In genomic region chr5:32173394-32174010, GRCh38 we compare ENCODE assay signal across 8 cellular contexts. TPM values are rescaled to one million over a fixed set of nuclear protein-coding genes. Genes with fewer than 3 reads are reported as not detected.
A peak's percentile ranks its signal among the peaks of the same experiment; 100 is the strongest.
DNase-seq lines count a peak whose midpoint lies in the region; ATAC-seq and TF ChIP-seq lines count a peak whose summit lies in the region.

No MANE protein-coding gene starts in this region.

- H3K4me3 Mint-ChIP-seq in neural crest cell, result peak overlapping the region; percentile 99

- TF ChIP-seq POLR2A in upper lobe of left lung (IDR thresholded peaks at IDR 0.05), result no peak

- ATAC-seq in GM21381 (IDR thresholded peaks at IDR 0.05; ENCODE audit: unreplicated experiment), result peak; percentile 23
- peak; percentile 7 to 50 for ATAC-seq in upper lobe of left lung (ENCODE audit: low FRiP score in 2 of 2)

- peak overlapping the region; percentile 96 to 98 for H3K4me3 ChIP-seq in foreskin fibroblast (ENCODE audit: low read depth in 1 of 2, low read length in 2 of 2)
- H3K4me3 ChIP-seq in upper lobe of left lung, result peak overlapping the region; percentile 51 to 91 (median 76)

- H3K36me3 Mint-ChIP-seq in neural crest cell (ENCODE audit: low read depth), result peaks cover 20% of the 10 kb centered on the region

- H3K36me3 ChIP-seq in upper lobe of left lung, result peaks cover 0 to 31% (median 6%) of the 10 kb centered on the region in 4 donors

- no peaks in the 10 kb centered on the region for H3K27me3 Mint-ChIP-seq in neural crest cell (ENCODE audit: low read depth)

- peaks cover 41% of the 10 kb centered on the region for H3K4me1 Mint-ChIP-seq in neural crest cell

- peak overlapping the region; percentile 99 for H3K27ac Mint-ChIP-seq in neural crest cell (ENCODE audit: unreplicated experiment)

- no peaks in the 10 kb centered on the region for H3K9me3 Mint-ChIP-seq in neural crest cell

- no peak for TF ChIP-seq EP300 in upper lobe of left lung (IDR thresholded peaks at IDR 0.05)

- no peaks in the 10 kb centered on the region for H3K27me3 ChIP-seq in upper lobe of left lung

- peak overlapping the region; percentile 98 to 100 (median 100) for H3K27ac ChIP-seq in upper lobe of left lung

- WGBS in upper lobe of left lung, 2 donors, result 0 to 1% methylated on average over 12 to 27 of the region's 70 CpGs

- no peak for TF ChIP-seq CTCF in foreskin fibroblast (IDR thresholded peaks at IDR 0.05; ENCODE audit: low read depth, low read length)
- no peak for TF ChIP-seq CTCF in neural crest cell (conservative IDR thresholded peaks at IDR 0.05)
- TF ChIP-seq CTCF in upper lobe of left lung (IDR thresholded peaks at IDR 0.05), result no peak

- H3K9me3 ChIP-seq in upper lobe of left lung, result no peaks in the 10 kb centered on the region

- DNase-seq in COR-L47 (lab: John Stamatoyannopoulos, UW) (peak; percentile 88), HT-29 (ENCODE audit: low spot score) (peak; percentile 79), NOMO-1 treated with dmso at 0.1 percent for 144 hours (lab: John Stamatoyannopoulos, UW; ENCODE audit: unreplicated experiment) (peak; percentile 58), activated gamma-delta T cell (lab: John Stamatoyannopoulos, UW) (peak; percentile 30), foreskin fibroblast (peak in 1 of 2 donors; percentile 79), neural crest cell (ENCODE audit: low read depth, low spot score) (peak; percentile 12), upper lobe of left lung (peak; percentile 67 to 93)

- peaks cover 27 to 50% (median 43%) of the 10 kb centered on the region in 4 donors for H3K4me1 ChIP-seq in upper lobe of left lung

RNA-seq across cellular contexts. Expression of gene GOLPH3, which starts 0.6 kb away (rescaled TPM):
- 132 and 158 TPM in 2 replicates for total RNA-seq in HT-29 (2014; rRNA removed; shearing (Covaris generic))
- total RNA-seq in neural crest cell (61.7 and 62.9 TPM in 2 replicates), upper lobe of left lung (100 to 1,000 TPM in 5 of 6 donors, 10 to 100 TPM in 1; 90.1 to 127 (median 123) TPM)
